1 cellular context compared by ENCODE assay signal in the genomic region with DNA sequence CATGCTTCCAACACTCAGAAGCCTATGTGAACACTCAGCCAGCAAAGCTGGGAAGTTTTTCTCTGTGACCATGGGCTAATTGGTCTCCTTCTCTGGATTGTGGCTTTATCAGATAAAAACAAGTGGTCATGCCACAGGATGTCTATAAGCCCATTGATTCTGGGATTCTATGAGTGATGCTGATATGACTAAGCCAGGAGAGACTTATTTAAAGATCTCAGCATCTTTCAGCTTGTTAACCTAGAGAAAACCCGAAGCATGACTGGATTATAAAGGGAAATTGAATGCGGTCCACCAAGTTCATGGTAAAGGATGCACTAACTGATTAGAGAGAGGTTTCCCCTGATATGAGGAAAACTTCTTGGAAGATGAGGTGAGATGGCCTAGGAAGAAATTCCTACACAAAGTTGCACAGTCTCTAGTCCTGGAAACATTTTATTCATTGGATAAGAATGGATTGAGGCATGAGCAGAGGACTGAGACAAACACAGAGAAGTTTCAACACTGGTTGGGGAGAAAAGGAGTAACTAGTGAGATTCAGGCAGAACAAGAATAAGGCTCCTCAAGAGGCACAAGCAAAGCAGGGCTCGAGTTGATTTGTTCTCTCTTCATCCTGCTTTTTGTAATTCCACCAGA.
TF ChIP-seq lines count a peak whose summit lies in the region.

No MANE protein-coding gene starts in this region.

TF ChIP-seq in SK-N-SH, 30 proteins besides CTCF, POLR2A, EP300 and RAD21 (continued from another document):
- TF ChIP-seq USF1 (IDR thresholded peaks at IDR 0.05; ENCODE audit: borderline replicate concordance, low read depth) (no peak), GABPA (IDR thresholded peaks at IDR 0.05; ENCODE audit: low read depth) (no peak), TEAD4 (IDR thresholded peaks at IDR 0.05; ENCODE audit: borderline replicate concordance, insufficient read depth) (peak; percentile 29; the same call in 1 of the 2 replicates), SIN3A (IDR thresholded peaks at IDR 0.05; ENCODE audit: borderline replicate concordance, low read depth, low read length) (no peak), SMC3 (IDR thresholded peaks at IDR 0.05; ENCODE audit: low read depth, low read length) (no peak), ELF1 (IDR thresholded peaks at IDR 0.05) (peak; percentile 45; the same call in 1 of the 2 replicates), POLR2AphosphoS5 (IDR thresholded peaks at IDR 0.05; ENCODE audit: low read depth, low read length) (no peak), GATA2 (CRISPR knock-in tag; IDR thresholded peaks at IDR 0.05) (no peak), JUND (IDR thresholded peaks at IDR 0.05) (peak; percentile 59), NFIC (IDR thresholded peaks at IDR 0.05; ENCODE audit: borderline replicate concordance) (no peak), RCOR1 (IDR thresholded peaks at IDR 0.05; ENCODE audit: low read length) (no peak), YY1 (IDR thresholded peaks at IDR 0.05; ENCODE audit: low read depth) (peak; percentile 40; the same call in 1 of the 2 replicates), FOSL2 (IDR thresholded peaks at IDR 0.05; ENCODE audit: borderline replicate concordance, low read depth) (peak; percentile 66; the same call in 1 of the 2 replicates), RFX5 (IDR thresholded peaks at IDR 0.05; ENCODE audit: low read length) (no peak), FOXM1 (IDR thresholded peaks at IDR 0.05; ENCODE audit: low read depth) (no peak), FOXJ3 (CRISPR knock-in tag; IDR thresholded peaks at IDR 0.05) (no peak), CHD2 (IDR thresholded peaks at IDR 0.05; ENCODE audit: low read length, partially characterized antibody) (no peak), MXI1 (IDR thresholded peaks at IDR 0.05; ENCODE audit: low read depth, low read length) (no peak), MEF2A (IDR thresholded peaks at IDR 0.05; ENCODE audit: borderline replicate concordance, low read depth) (peak; percentile 31; the same call in 1 of the 2 replicates), TCF12 (IDR thresholded peaks at IDR 0.05) (no peak)
- TF ChIP-seq, protein P1, sequence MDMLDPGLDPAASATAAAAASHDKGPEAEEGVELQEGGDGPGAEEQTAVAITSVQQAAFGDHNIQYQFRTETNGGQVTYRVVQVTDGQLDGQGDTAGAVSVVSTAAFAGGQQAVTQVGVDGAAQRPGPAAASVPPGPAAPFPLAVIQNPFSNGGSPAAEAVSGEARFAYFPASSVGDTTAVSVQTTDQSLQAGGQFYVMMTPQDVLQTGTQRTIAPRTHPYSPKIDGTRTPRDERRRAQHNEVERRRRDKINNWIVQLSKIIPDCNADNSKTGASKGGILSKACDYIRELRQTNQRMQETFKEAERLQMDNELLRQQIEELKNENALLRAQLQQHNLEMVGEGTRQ (IDR thresholded peaks at IDR 0.05; ENCODE audit: borderline replicate concordance, low read depth, low read length) = no peak
- TF ChIP-seq, protein P2, sequence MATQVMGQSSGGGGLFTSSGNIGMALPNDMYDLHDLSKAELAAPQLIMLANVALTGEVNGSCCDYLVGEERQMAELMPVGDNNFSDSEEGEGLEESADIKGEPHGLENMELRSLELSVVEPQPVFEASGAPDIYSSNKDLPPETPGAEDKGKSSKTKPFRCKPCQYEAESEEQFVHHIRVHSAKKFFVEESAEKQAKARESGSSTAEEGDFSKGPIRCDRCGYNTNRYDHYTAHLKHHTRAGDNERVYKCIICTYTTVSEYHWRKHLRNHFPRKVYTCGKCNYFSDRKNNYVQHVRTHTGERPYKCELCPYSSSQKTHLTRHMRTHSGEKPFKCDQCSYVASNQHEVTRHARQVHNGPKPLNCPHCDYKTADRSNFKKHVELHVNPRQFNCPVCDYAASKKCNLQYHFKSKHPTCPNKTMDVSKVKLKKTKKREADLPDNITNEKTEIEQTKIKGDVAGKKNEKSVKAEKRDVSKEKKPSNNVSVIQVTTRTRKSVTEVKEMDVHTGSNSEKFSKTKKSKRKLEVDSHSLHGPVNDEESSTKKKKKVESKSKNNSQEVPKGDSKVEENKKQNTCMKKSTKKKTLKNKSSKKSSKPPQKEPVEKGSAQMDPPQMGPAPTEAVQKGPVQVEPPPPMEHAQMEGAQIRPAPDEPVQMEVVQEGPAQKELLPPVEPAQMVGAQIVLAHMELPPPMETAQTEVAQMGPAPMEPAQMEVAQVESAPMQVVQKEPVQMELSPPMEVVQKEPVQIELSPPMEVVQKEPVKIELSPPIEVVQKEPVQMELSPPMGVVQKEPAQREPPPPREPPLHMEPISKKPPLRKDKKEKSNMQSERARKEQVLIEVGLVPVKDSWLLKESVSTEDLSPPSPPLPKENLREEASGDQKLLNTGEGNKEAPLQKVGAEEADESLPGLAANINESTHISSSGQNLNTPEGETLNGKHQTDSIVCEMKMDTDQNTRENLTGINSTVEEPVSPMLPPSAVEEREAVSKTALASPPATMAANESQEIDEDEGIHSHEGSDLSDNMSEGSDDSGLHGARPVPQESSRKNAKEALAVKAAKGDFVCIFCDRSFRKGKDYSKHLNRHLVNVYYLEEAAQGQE (IDR thresholded peaks at IDR 0.05; ENCODE audit: low read depth, low read length) = no peak
TF ChIP-seq in SK-N-SH: peak in this region for 8.
